In genomic region chr11:76860539-76861475, GRCh38 we compare ENCODE assay signal across 1 cellular context.
TF ChIP-seq lines count a peak whose summit lies in the region.

ACER3 (plus strand) TSS chr11:76860918; CDS start chr11:76860977, 59 bp downstream.

TF ChIP-seq in WTC11, 78 proteins besides CTCF, POLR2A, EP300 and RAD21 (continued from another document):
- TF ChIP-seq ZNF281 (CRISPR knock-in tag; IDR thresholded peaks at IDR 0.05) = no peak
- no peak for TF ChIP-seq RELA (CRISPR knock-in tag; IDR thresholded peaks at IDR 0.05; ENCODE audit: borderline replicate concordance)
- TF ChIP-seq ZNF263 (CRISPR knock-in tag; IDR thresholded peaks at IDR 0.05; ENCODE audit: low read depth) = peak; percentile 65
- TF ChIP-seq CBFB (CRISPR knock-in tag; IDR thresholded peaks at IDR 0.05; ENCODE audit: low read depth) = 0 out of 2 replicates have a peak, but pooled peaks have one; percentile 60
- peak; percentile 65; the same call in 1 of the 2 replicates for TF ChIP-seq ETV6 (CRISPR knock-in tag; IDR thresholded peaks at IDR 0.05)
- peak; percentile 82; the same call in 1 of the 2 replicates for TF ChIP-seq FOXP4 (CRISPR knock-in tag; IDR thresholded peaks at IDR 0.05)
- no peak; the same call in 1 of the 2 replicates for TF ChIP-seq MAX (CRISPR knock-in tag; IDR thresholded peaks at IDR 0.05)
- no peak for TF ChIP-seq NR2C2 (CRISPR knock-in tag; IDR thresholded peaks at IDR 0.05)
- TF ChIP-seq KAT7 (CRISPR knock-in tag; IDR thresholded peaks at IDR 0.05; ENCODE audit: borderline replicate concordance) = peak; percentile 97
- TF ChIP-seq IRF2 (CRISPR knock-in tag; IDR thresholded peaks at IDR 0.05; ENCODE audit: borderline replicate concordance, low read depth) = no peak
- no peak for TF ChIP-seq MXD4 (CRISPR knock-in tag; IDR thresholded peaks at IDR 0.05; ENCODE audit: borderline replicate concordance)
- TF ChIP-seq ARID4B (CRISPR knock-in tag; IDR thresholded peaks at IDR 0.05; ENCODE audit: borderline replicate concordance) = 0 out of 2 replicates have a peak, but pooled peaks have one; percentile 29
- TF ChIP-seq GABPB1 (CRISPR knock-in tag; IDR thresholded peaks at IDR 0.05) = peak; percentile 40; the same call in 1 of the 2 replicates
- TF ChIP-seq, protein P1, sequence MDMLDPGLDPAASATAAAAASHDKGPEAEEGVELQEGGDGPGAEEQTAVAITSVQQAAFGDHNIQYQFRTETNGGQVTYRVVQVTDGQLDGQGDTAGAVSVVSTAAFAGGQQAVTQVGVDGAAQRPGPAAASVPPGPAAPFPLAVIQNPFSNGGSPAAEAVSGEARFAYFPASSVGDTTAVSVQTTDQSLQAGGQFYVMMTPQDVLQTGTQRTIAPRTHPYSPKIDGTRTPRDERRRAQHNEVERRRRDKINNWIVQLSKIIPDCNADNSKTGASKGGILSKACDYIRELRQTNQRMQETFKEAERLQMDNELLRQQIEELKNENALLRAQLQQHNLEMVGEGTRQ (CRISPR knock-in tag; IDR thresholded peaks at IDR 0.05) = peak; percentile 30; the same call in 1 of the 2 replicates
- TF ChIP-seq, protein P2, sequence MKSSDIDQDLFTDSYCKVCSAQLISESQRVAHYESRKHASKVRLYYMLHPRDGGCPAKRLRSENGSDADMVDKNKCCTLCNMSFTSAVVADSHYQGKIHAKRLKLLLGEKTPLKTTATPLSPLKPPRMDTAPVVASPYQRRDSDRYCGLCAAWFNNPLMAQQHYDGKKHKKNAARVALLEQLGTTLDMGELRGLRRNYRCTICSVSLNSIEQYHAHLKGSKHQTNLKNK (CRISPR knock-in tag; IDR thresholded peaks at IDR 0.05) = no peak
- TF ChIP-seq OVOL2 (CRISPR knock-in tag; IDR thresholded peaks at IDR 0.05; ENCODE audit: borderline replicate concordance) = no peak
- TF ChIP-seq, protein P3, sequence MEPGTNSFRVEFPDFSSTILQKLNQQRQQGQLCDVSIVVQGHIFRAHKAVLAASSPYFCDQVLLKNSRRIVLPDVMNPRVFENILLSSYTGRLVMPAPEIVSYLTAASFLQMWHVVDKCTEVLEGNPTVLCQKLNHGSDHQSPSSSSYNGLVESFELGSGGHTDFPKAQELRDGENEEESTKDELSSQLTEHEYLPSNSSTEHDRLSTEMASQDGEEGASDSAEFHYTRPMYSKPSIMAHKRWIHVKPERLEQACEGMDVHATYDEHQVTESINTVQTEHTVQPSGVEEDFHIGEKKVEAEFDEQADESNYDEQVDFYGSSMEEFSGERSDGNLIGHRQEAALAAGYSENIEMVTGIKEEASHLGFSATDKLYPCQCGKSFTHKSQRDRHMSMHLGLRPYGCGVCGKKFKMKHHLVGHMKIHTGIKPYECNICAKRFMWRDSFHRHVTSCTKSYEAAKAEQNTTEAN (CRISPR knock-in tag; IDR thresholded peaks at IDR 0.05) = 0 out of 2 replicates have a peak, but pooled peaks have one; percentile 30
- TF ChIP-seq HMGXB4 (CRISPR knock-in tag; IDR thresholded peaks at IDR 0.05) = peak; percentile 47; the same call in 1 of the 2 replicates
- no peak for TF ChIP-seq PREB (CRISPR knock-in tag; IDR thresholded peaks at IDR 0.05; ENCODE audit: borderline replicate concordance)
TF ChIP-seq in WTC11: peak in this region for 22.
